Comparison of ENCODE assay signal across 8 cellular contexts in the genomic region with DNA sequence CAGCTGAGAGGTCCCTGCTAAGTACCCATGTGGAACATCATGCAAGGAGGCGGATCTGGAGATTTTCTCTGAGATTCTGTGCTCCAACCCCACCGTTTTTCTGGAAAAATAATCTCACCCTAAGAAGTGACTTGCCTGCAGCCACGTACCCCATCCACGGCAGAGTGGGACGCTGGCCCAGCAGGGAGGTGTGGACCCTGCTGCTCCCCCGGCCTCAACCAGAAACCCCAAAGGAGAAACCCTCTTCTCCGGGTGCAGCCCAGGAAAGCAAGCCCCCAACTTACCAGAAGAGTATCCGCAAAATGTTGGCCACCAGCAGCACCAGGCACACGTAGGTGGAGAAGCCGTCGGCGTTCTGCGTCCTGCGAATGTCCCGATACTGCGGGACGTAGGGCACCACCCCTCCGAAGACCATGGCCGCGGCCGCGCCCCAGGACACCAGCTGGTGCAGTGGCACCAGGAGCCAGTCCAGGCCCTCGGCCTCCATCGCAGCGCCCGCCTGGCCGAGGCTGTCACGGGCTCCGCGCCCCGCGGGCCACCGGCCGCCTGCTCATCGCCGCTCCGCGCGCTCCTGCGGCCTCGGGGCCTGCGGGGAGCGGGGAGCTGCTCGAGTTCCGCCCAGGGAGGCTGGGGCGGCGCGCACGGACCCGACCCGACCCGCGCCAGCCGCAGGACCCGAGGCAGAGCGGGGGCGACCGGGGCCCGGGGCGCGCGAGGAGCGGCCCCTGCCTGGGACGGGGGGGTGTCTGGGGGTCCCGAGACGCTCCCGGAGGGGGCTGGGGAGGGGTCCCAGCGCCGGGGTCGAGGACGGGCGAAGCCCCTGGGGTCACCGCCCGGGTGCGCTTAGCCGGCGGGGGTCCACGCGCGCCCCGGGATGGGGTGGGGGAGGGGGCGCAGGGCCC.
DNase-seq lines count a peak whose midpoint lies in the region; ATAC-seq lines count a peak whose summit lies in the region.

No MANE protein-coding gene starts in this region.

- H3K4me3 ChIP-seq in NT2/D1 (ENCODE audit: insufficient read length, low read depth), result peak overlapping the region; percentile 86

- peak overlapping the region; percentile 38 for H3K27ac ChIP-seq in layer of hippocampus (ENCODE audit: low read depth, low read length)

- H3K27me3 Mint-ChIP-seq in stimulated activated naive CD8-positive, alpha-beta T cell treated with anti-CD3 and anti-CD28 coated beads, Interleukin-15, amount 100 ng/mL, for 72 hours, result no peaks in the 10 kb centered on the region

- peak overlapping the region; percentile 86 to 89 for H3K27ac Mint-ChIP-seq in stimulated activated naive CD8-positive, alpha-beta T cell treated with anti-CD3 and anti-CD28 coated beads, Interleukin-15, amount 100 ng/mL, for 72 hours

- H3K9ac ChIP-seq in NT2/D1 (ENCODE audit: insufficient read length, low read depth), result peak overlapping the region; percentile 89

- H3K4me1 ChIP-seq in NT2/D1 (ENCODE audit: insufficient read depth, insufficient read length), result peaks cover 9% of the 10 kb centered on the region

- no peaks in the 10 kb centered on the region for H3K9me3 Mint-ChIP-seq in stimulated activated naive CD8-positive, alpha-beta T cell treated with anti-CD3 and anti-CD28 coated beads, Interleukin-15, amount 100 ng/mL, for 72 hours

- peaks cover 60% of the 10 kb centered on the region for H3K4me1 Mint-ChIP-seq in stimulated activated naive CD8-positive, alpha-beta T cell treated with anti-CD3 and anti-CD28 coated beads, Interleukin-15, amount 100 ng/mL, for 72 hours

- peak overlapping the region; percentile 86 to 87 for H3K4me3 Mint-ChIP-seq in stimulated activated naive CD8-positive, alpha-beta T cell treated with anti-CD3 and anti-CD28 coated beads, Interleukin-15, amount 100 ng/mL, for 72 hours

- peak; percentile 49 for DNase-seq in EH (ENCODE audit: low read depth)
- no peak for DNase-seq in NT2/D1 (ENCODE audit: low read depth, low spot score)
- DNase-seq in central memory CD4-positive, alpha-beta T cell, result peak; percentile 17
- no peak for DNase-seq in stimulated activated naive CD8-positive, alpha-beta T cell treated with anti-CD3 and anti-CD28 coated beads, Interleukin-15, amount 100 ng/mL, for 72 hours
- DNase-seq in NCI-H345 treated with DMSO at 0.1 percent for 48 hours (lab: John Stamatoyannopoulos, UW; ENCODE audit: unreplicated experiment), result no peak

- no peaks in the 10 kb centered on the region for H3K9me3 ChIP-seq in NT2/D1 (ENCODE audit: insufficient read depth, low read length)

- H3K36me3 ChIP-seq in NT2/D1 (ENCODE audit: insufficient read depth, insufficient read length, low read length), result peaks cover 9% of the 10 kb centered on the region

- ATAC-seq in GM21717 (IDR thresholded peaks at IDR 0.05; ENCODE audit: unreplicated experiment), result peak; percentile 29
- ATAC-seq in stimulated activated naive CD8-positive, alpha-beta T cell treated with anti-CD3 and anti-CD28 coated beads, Interleukin-15, amount 100 ng/mL, for 72 hours, result peak; percentile 52
- ATAC-seq in HG02970 (IDR thresholded peaks at IDR 0.05; ENCODE audit: low FRiP score, unreplicated experiment), result no peak

- peaks cover 65% of the 10 kb centered on the region for H3K27me3 ChIP-seq in NT2/D1 (ENCODE audit: insufficient read depth, insufficient read length)
- H3K27me3 ChIP-seq in layer of hippocampus (ENCODE audit: control insufficient read depth, insufficient read depth, low read length), result no peaks in the 10 kb centered on the region

Comparison
In these comparisons a context has a peak if more than half of its experiments do, and no peak if none do; other contexts are left out.
1. DNase-seq: peak in EH (single experiment) and central memory CD4-positive, alpha-beta T cell (single experiment); none in NT2/D1 (single experiment), stimulated activated naive CD8-positive, alpha-beta T cell treated with anti-CD3 and anti-CD28 coated beads, Interleukin-15, amount 100 ng/mL, for 72 hours (0 of 2) and NCI-H345 treated with DMSO at 0.1 percent for 48 hours (single experiment).